Comparison of ENCODE assay signal across 15 cellular contexts in the genomic region with DNA sequence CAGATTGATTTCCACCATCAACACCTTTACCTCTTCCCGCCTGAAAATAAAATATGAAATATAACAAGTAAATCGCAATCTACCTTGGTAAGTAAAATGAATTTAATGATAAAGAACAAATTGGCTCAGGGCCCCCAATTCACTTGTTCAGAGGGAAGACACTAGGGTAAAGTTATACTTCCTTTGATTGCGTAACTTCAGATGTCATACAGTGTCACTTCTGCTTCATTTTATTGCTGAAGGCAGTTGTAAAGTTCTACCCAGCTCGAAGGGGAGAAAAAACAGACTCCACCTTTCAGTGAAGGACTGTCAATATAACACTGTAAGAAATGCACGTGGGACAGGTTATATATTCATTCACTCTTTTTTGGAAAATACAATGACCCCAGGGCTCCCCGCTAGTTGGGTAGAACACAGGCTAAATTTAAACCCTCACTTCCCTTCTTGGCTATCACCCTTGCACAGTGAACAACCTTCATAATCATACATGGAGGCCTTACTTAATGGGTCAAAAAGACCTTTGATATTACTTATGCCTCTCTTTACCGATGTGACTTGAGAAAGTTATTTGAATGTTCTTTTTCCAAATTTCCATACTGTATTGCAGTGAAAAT.
A peak's percentile ranks its signal among the peaks of the same experiment; 100 is the strongest.
DNase-seq lines count a peak whose midpoint lies in the region; ATAC-seq and TF ChIP-seq lines count a peak whose summit lies in the region.
"Had no signal": no experiment of that assay in that cellular context is flagged by ENCODE, and none has a peak within 500 bp of the region (broad histone marks: within the 10 kb centered on the region; RNA-seq: fewer than 3 reads in every experiment).

No MANE protein-coding gene starts in this region.

- in situ Hi-C loops in KBM-7 (cut with MboI; ENCODE audit: low pct_unique_long_range_greater_than_20kb, low sequenced_read_pairs), result no loop called here

- H3K9me3 ChIP-seq in BLaER1 treated with 17β-estradiol and CSF1 and Interleukin-3, amounts not matched to agents 10 nM and 100 nM (replicated peaks in 1 of 11), result no peaks in the 10 kb centered on the region
- no peaks in the 10 kb centered on the region for H3K9me3 ChIP-seq in mucosa of descending colon
- H3K9me3 ChIP-seq: BE2C had no signal

- no peak overlapping the region for H3K4me3 ChIP-seq in BLaER1 treated with 17β-estradiol and CSF1 and Interleukin-3, amounts not matched to agents 10 nM and 100 nM
- no peak overlapping the region for H3K4me3 ChIP-seq in mucosa of descending colon

- H3K9ac ChIP-seq in BLaER1 treated with 17β-estradiol and CSF1 and Interleukin-3, amounts not matched to agents 10 nM and 100 nM, result no peak overlapping the region

- peaks cover 0 to 22% (median 2%) of the 10 kb centered on the region in 10 experiments; a peak in 10 of 20 replicates for H3K4me1 ChIP-seq in BLaER1 treated with 17β-estradiol and CSF1 and Interleukin-3, amounts not matched to agents 10 nM and 100 nM
- no peaks in the 10 kb centered on the region for H3K4me1 ChIP-seq in mucosa of descending colon (ENCODE audit: low read depth)

- no peak for TF ChIP-seq CTCF in mucosa of descending colon (IDR thresholded peaks at IDR 0.05)

- H3K27ac ChIP-seq in BLaER1 treated with 17β-estradiol and CSF1 and Interleukin-3, amounts not matched to agents 10 nM and 100 nM, result no peak overlapping the region
- H3K27ac ChIP-seq: RWPE1 had no signal

- no peaks in the 10 kb centered on the region for H4K20me1 ChIP-seq in BLaER1 treated with 17β-estradiol and CSF1 and Interleukin-3, amounts not matched to agents 10 nM and 100 nM

- intact Hi-C loops in mucosa of descending colon (cut with DNase I, micrococcal nuclease), result no loop called here

- peak; percentile 82 for DNase-seq in KBM-7
- peak; percentile 46 for DNase-seq in SK-N-DZ (ENCODE audit: low spot score)
- peak in 1 of 3 donors; percentile 6 for DNase-seq in mucosa of descending colon
- no peak for DNase-seq in GDM1 (lab: John Stamatoyannopoulos, UW)
- DNase-seq in activated T-cell treated with anti-CD3 and anti-CD28 coated beads for 4 hours, result no peak
- DNase-seq: BE2C; CD8-positive, alpha-beta memory T cell; DMS 273 treated with DMSO at 0.1 percent for 48 hours; HCEC 1CT; NCI-H1105 treated with DMSO at 0.1 percent for 48 hours; NCI-H187 treated with DMSO at 0.1 percent for 48 hours; NCI-H510A had no signal

- peak overlapping the region in 6 of 11 experiments; percentile 20 to 58 (median 40); a peak in 10 of 22 replicates for H3K4me2 ChIP-seq in BLaER1 treated with 17β-estradiol and CSF1 and Interleukin-3, amounts not matched to agents 10 nM and 100 nM

- peak; percentile 77 for ATAC-seq in mucosa of descending colon
- no peak for ATAC-seq in GM21360 (IDR thresholded peaks at IDR 0.05; ENCODE audit: unreplicated experiment)

- H3K36me3 ChIP-seq in BLaER1 treated with 17β-estradiol and CSF1 and Interleukin-3, amounts not matched to agents 10 nM and 100 nM, result no peaks in the 10 kb centered on the region
- no peaks in the 10 kb centered on the region for H3K36me3 ChIP-seq in mucosa of descending colon (ENCODE audit: low read depth)
- H3K36me3 ChIP-seq: BE2C had no signal

- H3K27me3 ChIP-seq in BLaER1 treated with 17β-estradiol and CSF1 and Interleukin-3, amounts not matched to agents 10 nM and 100 nM, result no peaks in the 10 kb centered on the region
- H3K27me3 ChIP-seq: BE2C had no signal

Comparison
In these comparisons a context has a peak if more than half of its experiments do, and no peak if none do; other contexts are left out.
1. DNase-seq: peak in KBM-7 (single experiment) and SK-N-DZ (single experiment); none in GDM1 (single experiment) and activated T-cell treated with anti-CD3 and anti-CD28 coated beads for 4 hours (single experiment).